In the genomic region with DNA sequence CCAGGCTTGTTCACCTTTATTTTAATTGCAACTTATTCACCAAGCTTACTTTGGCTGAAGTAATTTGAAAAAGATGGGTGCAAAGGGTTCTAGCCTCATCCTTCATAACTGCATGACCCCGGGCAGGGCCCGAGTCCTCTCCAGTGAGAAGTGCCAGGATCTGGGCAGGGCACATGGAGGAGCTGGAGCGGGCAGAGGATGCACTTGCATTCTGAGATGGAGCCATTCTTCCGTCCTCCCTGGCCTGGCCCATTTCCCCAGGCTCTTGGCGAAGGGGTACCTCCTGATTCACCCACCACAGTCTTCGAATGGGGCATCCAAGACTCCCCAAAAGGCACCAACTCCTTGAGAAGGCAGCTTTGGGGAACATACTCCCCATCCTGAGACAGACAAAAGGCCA, we compare ENCODE assay signal across 20 cellular contexts.
"Had no signal": no experiment of that assay in that cellular context is flagged by ENCODE, and none has a peak within 500 bp of the region (broad histone marks: within the 10 kb centered on the region; RNA-seq: fewer than 3 reads in every experiment).

No MANE protein-coding gene starts in this region.

- H3K27ac ChIP-seq: cardiac muscle cell, right lobe of liver had no signal

- DNase-seq: activated CD4-positive, alpha-beta T cell treated with anti-CD3 and anti-CD28 coated beads, Interleukin-2, amount 10 ng/mL, durations not matched to agents 24 days and 14 days; activated CD8-positive, alpha-beta T cell treated with anti-CD3 and anti-CD28 coated beads for 36 hours; activated gamma-delta T cell; activated T-cell treated with anti-CD3 and anti-CD28 coated beads, Interleukin-2, amount 50 U/mL, for 24 hours; amniotic stem cell; dorsolateral prefrontal cortex; foreskin melanocyte; glutamatergic neuron; hippocampal formation; islet precursor cell; mammary epithelial cell; psoas muscle; stimulated activated naive CD4-positive, alpha-beta T cell; substantia nigra; T-cell; T-helper 9 cell; transverse colon had no signal

- H3K36me3 Mint-ChIP-seq: activated naive CD4-positive, alpha-beta T cell treated with anti-CD3 and anti-CD28 coated beads, Interleukin-2, amount 50 U/mL, for 72 hours; T-cell had no signal

- H3K27ac Mint-ChIP-seq: activated CD4-positive, alpha-beta T cell treated with anti-CD3 and anti-CD28 coated beads, Interleukin-2, amount 10 ng/mL, durations not matched to agents 24 days and 14 days; activated CD8-positive, alpha-beta T cell treated with anti-CD3 and anti-CD28 coated beads for 36 hours; activated naive CD4-positive, alpha-beta T cell treated with anti-CD3 and anti-CD28 coated beads, Interleukin-2, amount 50 U/mL, for 72 hours; activated T-cell treated with anti-CD3 and anti-CD28 coated beads, Interleukin-2, amount 50 U/mL, for 24 hours had no signal

- H3K36me3 ChIP-seq: cardiac muscle cell, right lobe of liver, transverse colon had no signal

- H3K27me3 ChIP-seq: cardiac muscle cell, dorsolateral prefrontal cortex, right lobe of liver, transverse colon had no signal

- H3K9me3 Mint-ChIP-seq: activated CD4-positive, alpha-beta T cell treated with anti-CD3 and anti-CD28 coated beads, Interleukin-2, amount 10 ng/mL, durations not matched to agents 24 days and 14 days; activated CD8-positive, alpha-beta T cell treated with anti-CD3 and anti-CD28 coated beads for 36 hours; activated naive CD4-positive, alpha-beta T cell treated with anti-CD3 and anti-CD28 coated beads, Interleukin-2, amount 50 U/mL, for 72 hours; activated T-cell treated with anti-CD3 and anti-CD28 coated beads, Interleukin-2, amount 50 U/mL, for 24 hours; T-cell had no signal

- ATAC-seq: activated CD8-positive, alpha-beta T cell treated with anti-CD3 and anti-CD28 coated beads for 36 hours; activated naive CD4-positive, alpha-beta T cell treated with anti-CD3 and anti-CD28 coated beads, Interleukin-2, amount 50 U/mL, for 72 hours; psoas muscle; right lobe of liver; T-cell had no signal

- H3K9me3 ChIP-seq: psoas muscle, right lobe of liver, transverse colon had no signal

- H3K27me3 Mint-ChIP-seq: activated CD8-positive, alpha-beta T cell treated with anti-CD3 and anti-CD28 coated beads for 36 hours; activated T-cell treated with anti-CD3 and anti-CD28 coated beads, Interleukin-2, amount 50 U/mL, for 24 hours; T-cell had no signal

- H3K4me3 Mint-ChIP-seq: activated CD4-positive, alpha-beta T cell treated with anti-CD3 and anti-CD28 coated beads, Interleukin-2, amount 10 ng/mL, durations not matched to agents 24 days and 14 days; activated CD8-positive, alpha-beta T cell treated with anti-CD3 and anti-CD28 coated beads for 36 hours; activated T-cell treated with anti-CD3 and anti-CD28 coated beads, Interleukin-2, amount 50 U/mL, for 24 hours had no signal

- H3K4me3 ChIP-seq: cardiac muscle cell had no signal
